Comparison of ENCODE assay signal across 11 cellular contexts in genomic region chr5:135348920-135349319, GRCh38.
"Had no signal": no experiment of that assay in that cellular context is flagged by ENCODE, and none has a peak within 500 bp of the region (broad histone marks: within the 10 kb centered on the region; RNA-seq: fewer than 3 reads in every experiment).

No MANE protein-coding gene starts in this region.

- H3K9me3 ChIP-seq: ascending aorta, colonic mucosa, gastrocnemius medialis had no signal

- DNase-seq: activated CD4-positive, alpha-beta T cell treated with anti-CD3 and anti-CD28 coated beads, Interleukin-2, amount 10 ng/mL, durations not matched to agents 7 days and 5 days; activated CD8-positive, alpha-beta T cell treated with anti-CD3 and anti-CD28 coated beads, Interleukin-2, amount 10 ng/mL, durations not matched to agents 7 days and 5 days; activated naive CD4-positive, alpha-beta T cell treated with anti-CD3 and anti-CD28 coated beads, Interleukin-2, amount 50 U/mL, for 16 hours; activated T-cell treated with anti-CD3 and anti-CD28 coated beads, Interleukin-2, amount 50 U/mL, for 24 hours; colonic mucosa; gastrocnemius medialis; naive thymus-derived CD8-positive, alpha-beta T cell; stimulated activated naive CD8-positive, alpha-beta T cell treated with anti-CD3 and anti-CD28 coated beads, Interleukin-15, amount 100 ng/mL, for 72 hours; trophoblast cell had no signal

- H3K27me3 ChIP-seq: ascending aorta, colonic mucosa, gastrocnemius medialis had no signal

- H3K4me3 ChIP-seq: ascending aorta, colonic mucosa, gastrocnemius medialis had no signal

- H3K4me1 ChIP-seq: ascending aorta had no signal

- H3K27ac ChIP-seq: ascending aorta, colonic mucosa, gastrocnemius medialis had no signal

- ATAC-seq: activated CD4-positive, CD25-positive, alpha-beta regulatory T cell treated with anti-CD3 and anti-CD28 coated beads, Interleukin-2, amount 50 U/mL, for 24 hours; activated CD8-positive, alpha-beta T cell treated with anti-CD3 and anti-CD28 coated beads, Interleukin-2, amount 10 ng/mL, durations not matched to agents 7 days and 5 days; gastrocnemius medialis; naive thymus-derived CD8-positive, alpha-beta T cell; stimulated activated naive CD8-positive, alpha-beta T cell treated with anti-CD3 and anti-CD28 coated beads, Interleukin-15, amount 100 ng/mL, for 72 hours had no signal
